ENCODE assay signal across 10 cellular contexts in genomic region chr17:15247891-15248529, GRCh38. TPM values are rescaled to one million over a fixed set of nuclear protein-coding genes. Genes with fewer than 3 reads are reported as not detected.
DNase-seq lines count a peak whose midpoint lies in the region; FAIRE-seq and TF ChIP-seq lines count a peak whose summit lies in the region.
"Had no signal": no experiment of that assay in that cellular context is flagged by ENCODE, and none has a peak within 500 bp of the region (broad histone marks: within the 10 kb centered on the region; RNA-seq: fewer than 3 reads in every experiment).

No MANE protein-coding gene starts in this region.

- peak; percentile 47 for TF ChIP-seq CTCF in AG09309 (IDR thresholded peaks at IDR 0.05; ENCODE audit: control insufficient read depth, insufficient read depth, low read depth, low read length, missing control alignments)
- TF ChIP-seq CTCF in bronchial epithelial cell (IDR thresholded peaks at IDR 0.05; ENCODE audit: insufficient read depth, low read length, severe bottlenecking) = peak; percentile 42

- H3K27ac ChIP-seq in layer of hippocampus (ENCODE audit: low read depth, low read length) = peak overlapping the region; percentile 8

- no peaks in the 10 kb centered on the region for H3K9me3 Mint-ChIP-seq in activated CD4-positive, alpha-beta memory T cell treated with anti-CD3 and anti-CD28 coated beads for 36 hours

- POLR2A ChIA-PET in activated CD4-positive, alpha-beta memory T cell treated with anti-CD3 and anti-CD28 coated beads for 36 hours (lab: Charles Lee) = no interaction called here

- no peak for TF ChIP-seq EP300 in Ishikawa (IDR thresholded peaks at IDR 0.05; ENCODE audit: borderline replicate concordance)

- no peak for FAIRE-seq in bronchial epithelial cell (lab: Jason Lieb, UNC)

- H3K27me3 Mint-ChIP-seq in activated CD4-positive, alpha-beta memory T cell treated with anti-CD3 and anti-CD28 coated beads for 36 hours = peaks cover 5% of the 10 kb centered on the region

- TF ChIP-seq RAD21 in Ishikawa (IDR thresholded peaks at IDR 0.05; ENCODE audit: low read depth) = peak; percentile 60

- no peaks in the 10 kb centered on the region for H3K27me3 ChIP-seq in bronchial epithelial cell (ENCODE audit: control insufficient read depth, insufficient read depth, low read length)
- H3K27me3 ChIP-seq in layer of hippocampus (ENCODE audit: control insufficient read depth, insufficient read depth, low read length) = no peaks in the 10 kb centered on the region

- DNase-seq in AG09309 (ENCODE audit: low read depth) (no peak), bronchial epithelial cell (ENCODE audit: low read depth) (no peak), NCI-H524 treated with DMSO at 0.1 percent for 48 hours (lab: John Stamatoyannopoulos, UW) (no peak), SKM-1 treated with dmso at 0.1 percent for 144 hours (lab: John Stamatoyannopoulos, UW; ENCODE audit: unreplicated experiment) (no peak)
- DNase-seq in stimulated activated naive CD4-positive, alpha-beta T cell (lab: John Stamatoyannopoulos, UW) = no peak
- DNase-seq in activated CD4-positive, alpha-beta memory T cell treated with anti-CD3 and anti-CD28 coated beads for 36 hours = no peak
- DNase-seq: activated effector memory CD4-positive, alpha-beta T cell treated with Interleukin-2 at 50 U/mL for 16 hours; NCI-H2029 had no signal

- H3K36me3 ChIP-seq in bronchial epithelial cell (ENCODE audit: control insufficient read depth, insufficient read depth, low read length) = no peaks in the 10 kb centered on the region

- H3K36me3 Mint-ChIP-seq in activated CD4-positive, alpha-beta memory T cell treated with anti-CD3 and anti-CD28 coated beads for 36 hours = no peaks in the 10 kb centered on the region

- H3K4me3 ChIP-seq in AG09309 (ENCODE audit: control insufficient read depth, low read depth, low read length) (no peak overlapping the region), bronchial epithelial cell (ENCODE audit: low read depth, low read length) (no peak overlapping the region)

- intact Hi-C loops in activated CD4-positive, alpha-beta memory T cell treated with anti-CD3 and anti-CD28 coated beads for 36 hours (cut with micrococcal nuclease) = no loop called here

- peaks cover 3% of the 10 kb centered on the region for H3K4me1 Mint-ChIP-seq in activated CD4-positive, alpha-beta memory T cell treated with anti-CD3 and anti-CD28 coated beads for 36 hours (ENCODE audit: low read depth)

- no peak overlapping the region for H3K4me3 Mint-ChIP-seq in activated CD4-positive, alpha-beta memory T cell treated with anti-CD3 and anti-CD28 coated beads for 36 hours

- CTCF ChIA-PET in activated CD4-positive, alpha-beta memory T cell treated with anti-CD3 and anti-CD28 coated beads for 36 hours (lab: Charles Lee) = interaction anchor here (0.8 to 2.8 kb wide), 4 partner anchors 9 to 255 kb away, joined by 3 to 19 read pairs (median 3); no protein-coding TSS in a partner anchor

- no peak overlapping the region for H3K27ac Mint-ChIP-seq in activated CD4-positive, alpha-beta memory T cell treated with anti-CD3 and anti-CD28 coated beads for 36 hours

TF ChIP-seq in Ishikawa, 13 proteins besides CTCF, POLR2A, EP300 and RAD21:
- no peak for TF ChIP-seq CREB1 (IDR thresholded peaks at IDR 0.05; ENCODE audit: low read depth)
- no peak for TF ChIP-seq TCF12 (IDR thresholded peaks at IDR 0.05; ENCODE audit: low read depth)
- no peak for TF ChIP-seq NFIC (IDR thresholded peaks at IDR 0.05)
- no peak for TF ChIP-seq TEAD4 (IDR thresholded peaks at IDR 0.05)
- no peak for TF ChIP-seq EGR1 (IDR thresholded peaks at IDR 0.05)
- no peak for TF ChIP-seq FOXM1 (IDR thresholded peaks at IDR 0.05; ENCODE audit: borderline replicate concordance, low read depth)
- TF ChIP-seq USF1 (IDR thresholded peaks at IDR 0.05) = no peak
- no peak for TF ChIP-seq CEBPB (IDR thresholded peaks at IDR 0.05)
- no peak for TF ChIP-seq MAX (IDR thresholded peaks at IDR 0.05)
- no peak for TF ChIP-seq TAF1 (IDR thresholded peaks at IDR 0.05; ENCODE audit: low read depth)
- TF ChIP-seq ZBTB7A (IDR thresholded peaks at IDR 0.05; ENCODE audit: low read depth) = no peak
- no peak for TF ChIP-seq REST (IDR thresholded peaks at IDR 0.05; ENCODE audit: low read depth)
- no peak for TF ChIP-seq YY1 (IDR thresholded peaks at IDR 0.05; ENCODE audit: low read depth)
TF ChIP-seq in Ishikawa: peak in this region for 0.

RNA-seq across cellular contexts. Expression of gene PMP22, which starts 17.1 kb away (rescaled TPM):
- 0.13 and 2.6 TPM in 2 replicates for total RNA-seq in bronchial epithelial cell
- total RNA-seq in activated CD4-positive, alpha-beta memory T cell treated with anti-CD3 and anti-CD28 coated beads for 36 hours = not detected
